20 cellular contexts compared by ENCODE assay signal in the genomic region with DNA sequence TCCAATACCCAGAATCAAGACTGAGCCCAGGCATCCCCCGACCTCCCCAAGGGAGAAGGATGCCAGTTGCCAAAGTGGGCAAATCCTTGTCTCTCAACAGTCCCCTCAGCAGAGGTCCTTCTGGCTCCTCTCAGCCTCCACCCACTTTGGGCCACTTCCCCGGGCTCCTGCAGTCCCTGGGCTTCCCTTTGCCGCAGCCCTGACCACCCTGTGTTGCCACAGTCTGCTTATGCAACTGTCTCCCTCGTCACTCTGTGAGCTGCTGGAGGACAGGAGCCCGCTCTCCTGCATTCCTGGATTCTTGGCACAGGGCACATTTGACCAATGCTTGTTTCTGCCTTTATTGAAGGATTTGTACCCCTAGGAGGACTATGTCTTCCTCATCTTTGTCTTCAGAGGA. TPM values are rescaled to one million over a fixed set of nuclear protein-coding genes. Genes with fewer than 3 reads are reported as not detected.
A peak's percentile ranks its signal among the peaks of the same experiment; 100 is the strongest.
DNase-seq lines count a peak whose midpoint lies in the region; ATAC-seq and TF ChIP-seq lines count a peak whose summit lies in the region.
"Had no signal": no experiment of that assay in that cellular context is flagged by ENCODE, and none has a peak within 500 bp of the region (broad histone marks: within the 10 kb centered on the region; RNA-seq: fewer than 3 reads in every experiment).

No MANE protein-coding gene starts in this region.

- no peaks in the 10 kb centered on the region for H3K27me3 Mint-ChIP-seq in CD4-positive, CD25-positive, alpha-beta regulatory T cell
- H3K27me3 Mint-ChIP-seq in neural crest cell (ENCODE audit: low read depth), result no peaks in the 10 kb centered on the region

- H3K9me3 ChIP-seq in CD4-positive, CD25-positive, alpha-beta regulatory T cell (ENCODE audit: control insufficient read depth in 2 of 2, low read length in 2 of 2), result no peaks in the 10 kb centered on the region
- no peaks in the 10 kb centered on the region for H3K9me3 ChIP-seq in prostate gland
- H3K9me3 ChIP-seq: gastroesophageal sphincter, tibial nerve had no signal

- intact Hi-C loops in prostate gland (cut with DNase I), result no loop called here

- DNase-seq in SIG-M5 treated with dmso at 0.1 percent for 504 hours (lab: John Stamatoyannopoulos, UW; ENCODE audit: unreplicated experiment) (peak; percentile 12), SIG-M5 (lab: John Stamatoyannopoulos, UW) (no peak), neural crest cell (ENCODE audit: low read depth, low spot score) (no peak), prostate gland (ENCODE audit: low spot score) (no peak)
- no peak for DNase-seq in CD4-positive, CD25-positive, alpha-beta regulatory T cell
- peak; percentile 12 for DNase-seq in activated CD8-positive, alpha-beta memory T cell treated with anti-CD3 and anti-CD28 coated beads, Interleukin-2, amount 50 U/mL, for 4 hours
- DNase-seq: 8988T; DMS79; KBM-7; NCI-H1694 treated with DMSO at 0.1 percent for 48 hours; NCI-H446; stimulated activated CD4-positive, alpha-beta T cell treated with anti-CD3 and anti-CD28 coated beads, Interleukin-2, amount 100 ng/mL, for 48 hours; stimulated activated CD8-positive, alpha-beta memory T cell treated with anti-CD3 and anti-CD28 coated beads, Interleukin-4, amount 100 ng/mL, for 48 hours had no signal

- no peaks in the 10 kb centered on the region for H3K9me3 Mint-ChIP-seq in CD4-positive, CD25-positive, alpha-beta regulatory T cell
- no peaks in the 10 kb centered on the region for H3K9me3 Mint-ChIP-seq in neural crest cell

- no peaks in the 10 kb centered on the region for H3K27me3 ChIP-seq in CD4-positive, CD25-positive, alpha-beta regulatory T cell (ENCODE audit: control insufficient read depth, insufficient read depth, low read length)
- H3K27me3 ChIP-seq in prostate gland (replicated peaks; ENCODE audit: insufficient read depth), result no peaks in the 10 kb centered on the region
- H3K27me3 ChIP-seq: gastroesophageal sphincter, tibial nerve had no signal

- no peaks in the 10 kb centered on the region for H3K36me3 ChIP-seq in CD4-positive, CD25-positive, alpha-beta regulatory T cell (ENCODE audit: control insufficient read depth, insufficient read depth, low read length)
- H3K36me3 ChIP-seq in prostate gland, result no peaks in the 10 kb centered on the region
- H3K36me3 ChIP-seq: gastroesophageal sphincter, tibial nerve had no signal

- no peak overlapping the region for H3K27ac Mint-ChIP-seq in CD4-positive, CD25-positive, alpha-beta regulatory T cell
- H3K27ac Mint-ChIP-seq in neural crest cell (ENCODE audit: unreplicated experiment), result no peak overlapping the region

- H3K4me1 ChIP-seq in CD4-positive, CD25-positive, alpha-beta regulatory T cell (ENCODE audit: control insufficient read depth, insufficient read depth, low read length, poor library complexity, severe bottlenecking), result peaks cover 26% of the 10 kb centered on the region
- peaks cover 6% of the 10 kb centered on the region for H3K4me1 ChIP-seq in prostate gland (replicated peaks)

- H3K4me3 Mint-ChIP-seq in CD4-positive, CD25-positive, alpha-beta regulatory T cell, result peak overlapping the region in 3 of 4 donors; percentile 62 to 75 (median 66)
- H3K4me3 Mint-ChIP-seq in neural crest cell, result peak overlapping the region; percentile 65

- TF ChIP-seq CTCF in neural crest cell (conservative IDR thresholded peaks at IDR 0.05), result no peak
- TF ChIP-seq CTCF in prostate gland (IDR thresholded peaks at IDR 0.05), result no peak

- H3K36me3 Mint-ChIP-seq in CD4-positive, CD25-positive, alpha-beta regulatory T cell, result no peaks in the 10 kb centered on the region
- no peaks in the 10 kb centered on the region for H3K36me3 Mint-ChIP-seq in neural crest cell (ENCODE audit: low read depth)

- 51% methylated on average over 5 of the region's 5 CpGs for whole genome bisulfite sequencing in prostate gland

- no peak overlapping the region for H3K27ac ChIP-seq in CD4-positive, CD25-positive, alpha-beta regulatory T cell (ENCODE audit: insufficient read depth, low read length, poor library complexity, severe bottlenecking)
- H3K27ac ChIP-seq in prostate gland, result no peak overlapping the region
- H3K27ac ChIP-seq: C4-2B, gastroesophageal sphincter, tibial nerve, VCaP had no signal

- peaks cover 8 to 26% (median 17%) of the 10 kb centered on the region in 4 donors for H3K4me1 Mint-ChIP-seq in CD4-positive, CD25-positive, alpha-beta regulatory T cell
- H3K4me1 Mint-ChIP-seq in neural crest cell, result peaks cover 13% of the 10 kb centered on the region

- no peak for TF ChIP-seq POLR2A in prostate gland (IDR thresholded peaks at IDR 0.05)

- H3K4me3 ChIP-seq in CD4-positive, CD25-positive, alpha-beta regulatory T cell (ENCODE audit: low read depth, low read length), result no peak overlapping the region
- H3K4me3 ChIP-seq in prostate gland, result no peak overlapping the region
- H3K4me3 ChIP-seq: gastroesophageal sphincter, tibial nerve had no signal

- ATAC-seq in CD4-positive, CD25-positive, alpha-beta regulatory T cell (ENCODE audit: low read depth in 2 of 2), result no peak
- no peak for ATAC-seq in HG02870 (IDR thresholded peaks at IDR 0.05; ENCODE audit: unreplicated experiment)
- ATAC-seq in HG03565 (IDR thresholded peaks at IDR 0.05; ENCODE audit: unreplicated experiment), result no peak
- ATAC-seq: gastroesophageal sphincter, SK-N-SH treated with all-trans-retinoic acid at 6 μM for 48 hours had no signal

RNA-seq across cellular contexts. Expression of gene LRP8, which starts 2.9 kb away (rescaled TPM):
- 23.7 TPM for total RNA-seq in CD4-positive, CD25-positive, alpha-beta regulatory T cell
- polyA plus RNA-seq in CD4-positive, CD25-positive, alpha-beta regulatory T cell, result 1 to 10 TPM; 1.0 to 3.3 (median 1.9) TPM
- total RNA-seq in neural crest cell (49.7 and 59.5 TPM in 2 replicates), prostate gland (100 to 1,000 TPM in 1 of 2 donors, 1 to 10 TPM in 1; 6.7 to 130 TPM)

Comparison
In these comparisons a context has a peak if more than half of its experiments do, and no peak if none do; other contexts are left out.
1. DNase-seq: peak in SIG-M5 treated with dmso at 0.1 percent for 504 hours (single experiment) and activated CD8-positive, alpha-beta memory T cell treated with anti-CD3 and anti-CD28 coated beads, Interleukin-2, amount 50 U/mL, for 4 hours (single experiment); none in SIG-M5 (single experiment), CD4-positive, CD25-positive, alpha-beta regulatory T cell (0 of 3), neural crest cell (single experiment) and prostate gland (single experiment).